In genomic region chr17:4806770-4807533, GRCh38 we compare ENCODE assay signal across 1 cellular context.
TF ChIP-seq lines count a peak whose summit lies in the region.

TSS of gene PLD2 (plus strand) at chr17:4807152. CDS start at chr17:4807773, 621 bp downstream.

TF ChIP-seq in SK-N-SH treated with all-trans-retinoic acid at 6 μM for 48 hours, 23 proteins besides CTCF, POLR2A, EP300 and RAD21 (continued from another document):
- TF ChIP-seq TSHZ2 (CRISPR knock-in tag; IDR thresholded peaks at IDR 0.05) = no peak
- TF ChIP-seq ARNTL (CRISPR knock-in tag; IDR thresholded peaks at IDR 0.05; ENCODE audit: borderline replicate concordance, low read depth) = no peak
- no peak for TF ChIP-seq ISL1 (CRISPR knock-in tag; IDR thresholded peaks at IDR 0.05)
- TF ChIP-seq, protein P1, sequence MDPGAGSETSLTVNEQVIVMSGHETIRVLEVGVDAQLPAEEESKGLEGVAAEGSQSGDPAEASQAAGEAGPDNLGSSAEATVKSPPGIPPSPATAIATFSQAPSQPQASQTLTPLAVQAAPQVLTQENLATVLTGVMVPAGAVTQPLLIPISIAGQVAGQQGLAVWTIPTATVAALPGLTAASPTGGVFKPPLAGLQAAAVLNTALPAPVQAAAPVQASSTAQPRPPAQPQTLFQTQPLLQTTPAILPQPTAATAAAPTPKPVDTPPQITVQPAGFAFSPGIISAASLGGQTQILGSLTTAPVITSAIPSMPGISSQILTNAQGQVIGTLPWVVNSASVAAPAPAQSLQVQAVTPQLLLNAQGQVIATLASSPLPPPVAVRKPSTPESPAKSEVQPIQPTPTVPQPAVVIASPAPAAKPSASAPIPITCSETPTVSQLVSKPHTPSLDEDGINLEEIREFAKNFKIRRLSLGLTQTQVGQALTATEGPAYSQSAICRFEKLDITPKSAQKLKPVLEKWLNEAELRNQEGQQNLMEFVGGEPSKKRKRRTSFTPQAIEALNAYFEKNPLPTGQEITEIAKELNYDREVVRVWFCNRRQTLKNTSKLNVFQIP (CRISPR knock-in tag; IDR thresholded peaks at IDR 0.05; ENCODE audit: borderline replicate concordance, low read depth) = no peak
- TF ChIP-seq ZFP3 (CRISPR knock-in tag; IDR thresholded peaks at IDR 0.05) = no peak
- TF ChIP-seq RARB (CRISPR knock-in tag; IDR thresholded peaks at IDR 0.05) = no peak
- no peak for TF ChIP-seq ZNF565 (CRISPR knock-in tag; conservative IDR thresholded peaks at IDR 0.05; ENCODE audit: low read depth)
- TF ChIP-seq TOX (CRISPR knock-in tag; IDR thresholded peaks at IDR 0.05; ENCODE audit: borderline replicate concordance) = no peak
- no peak for TF ChIP-seq ZFP30 (CRISPR knock-in tag; IDR thresholded peaks at IDR 0.05)
- no peak for TF ChIP-seq GLIS3 (CRISPR knock-in tag; IDR thresholded peaks at IDR 0.05)
- TF ChIP-seq PPARA (CRISPR knock-in tag; IDR thresholded peaks at IDR 0.05; ENCODE audit: borderline replicate concordance) = no peak
